ENCODE assay signal across 24 cellular contexts in the genomic region with DNA sequence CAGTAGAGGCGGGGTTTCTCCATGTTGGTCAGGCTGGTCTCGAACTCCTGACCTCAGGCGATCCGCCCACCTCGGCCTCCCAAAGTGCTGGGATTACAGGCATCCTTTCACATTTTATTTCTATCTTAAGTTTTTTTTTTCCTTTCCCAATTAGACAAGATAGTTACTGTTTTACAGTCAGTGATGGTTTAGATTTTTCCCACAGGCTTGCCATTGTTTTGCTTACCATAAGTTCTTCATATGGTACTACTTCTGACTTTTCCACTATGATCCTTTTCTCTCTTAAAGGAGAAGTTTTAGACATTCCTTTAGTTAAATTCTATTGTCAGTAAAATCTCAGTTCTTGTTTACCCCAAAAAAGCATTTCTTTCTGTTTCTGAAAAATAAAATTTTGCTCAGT.
"Had no signal": no experiment of that assay in that cellular context is flagged by ENCODE, and none has a peak within 500 bp of the region (broad histone marks: within the 10 kb centered on the region; RNA-seq: fewer than 3 reads in every experiment).

No MANE protein-coding gene starts in this region.

- H3K27ac Mint-ChIP-seq: naive thymus-derived CD4-positive, alpha-beta T cell; natural killer cell; nephron; stimulated activated effector memory CD8-positive, alpha-beta T cell treated with anti-CD3 and anti-CD28 coated beads, Interleukin-12 subunit alpha, Interleukin-12 subunit beta, amount 100 ng/mL, for 72 hours; stimulated activated naive B cell treated with anti-CD40 and anti-IgM and Interleukin-4, amounts not matched to agents 10 μg/mL and 1 μg/mL and 100 μg/mL, for 72 hours; stimulated activated naive CD8-positive, alpha-beta T cell treated with anti-CD3 and anti-CD28 coated beads, Interleukin-15, Interleukin-2, amounts not matched to agents 100 ng/mL and 50 ng/mL, for 24 hours had no signal

- H3K36me3 Mint-ChIP-seq: naive thymus-derived CD4-positive, alpha-beta T cell; natural killer cell; stimulated activated effector memory CD8-positive, alpha-beta T cell treated with anti-CD3 and anti-CD28 coated beads, Interleukin-12 subunit alpha, Interleukin-12 subunit beta, amount 100 ng/mL, for 72 hours; stimulated activated naive B cell treated with anti-CD40 and anti-IgM and Interleukin-4, amounts not matched to agents 10 μg/mL and 1 μg/mL and 100 μg/mL, for 72 hours had no signal

- DNase-seq: naive thymus-derived CD4-positive, alpha-beta T cell; natural killer cell; pancreas; posterior cingulate gyrus; psoas muscle; right cardiac atrium; right lobe of liver; sigmoid colon; small intestine; stimulated activated CD4-positive, alpha-beta T cell treated with anti-CD3 and anti-CD28 coated beads, Interleukin-15, amount 100 ng/mL, for 24 hours; stimulated activated CD4-positive, alpha-beta T cell treated with anti-CD3 and anti-CD28 coated beads, Interleukin-2, amount 100 ng/mL, for 24 hours; stimulated activated CD4-positive, alpha-beta T cell treated with anti-CD3 and anti-CD28 coated beads, Interleukin-2, amount 100 ng/mL, for 48 hours; stimulated activated CD4-positive, alpha-beta T cell treated with anti-CD3 and anti-CD28 coated beads, Interleukin-4, amount 100 ng/mL, for 24 hours; stimulated activated naive B cell treated with anti-CD40 and anti-IgM and Interleukin-4, amounts not matched to agents 10 μg/mL and 1 μg/mL and 100 μg/mL, for 72 hours; stimulated activated naive CD4-positive, alpha-beta T cell treated with Interleukin-2 at 50 U/mL for 16 hours; stomach; thyroid gland; trophoblast cell; upper lobe of left lung had no signal

- H3K27me3 Mint-ChIP-seq: naive thymus-derived CD4-positive, alpha-beta T cell; progenitor cell of endocrine pancreas; stimulated activated naive B cell treated with anti-CD40 and anti-IgM and Interleukin-4, amounts not matched to agents 10 μg/mL and 1 μg/mL and 100 μg/mL, for 72 hours; stimulated activated naive CD8-positive, alpha-beta T cell treated with anti-CD3 and anti-CD28 coated beads, Interleukin-15, Interleukin-2, amounts not matched to agents 100 ng/mL and 50 ng/mL, for 24 hours had no signal

- H3K9me3 Mint-ChIP-seq: nephron; stimulated activated naive B cell treated with anti-CD40 and anti-IgM and Interleukin-4, amounts not matched to agents 10 μg/mL and 1 μg/mL and 100 μg/mL, for 72 hours; stimulated activated naive CD8-positive, alpha-beta T cell treated with anti-CD3 and anti-CD28 coated beads, Interleukin-15, Interleukin-2, amounts not matched to agents 100 ng/mL and 50 ng/mL, for 24 hours had no signal

- H3K4me3 Mint-ChIP-seq: naive thymus-derived CD4-positive, alpha-beta T cell; natural killer cell; nephron; neural crest cell; stimulated activated effector memory CD8-positive, alpha-beta T cell treated with anti-CD3 and anti-CD28 coated beads, Interleukin-12 subunit alpha, Interleukin-12 subunit beta, amount 100 ng/mL, for 72 hours; stimulated activated naive B cell treated with anti-CD40 and anti-IgM and Interleukin-4, amounts not matched to agents 10 μg/mL and 1 μg/mL and 100 μg/mL, for 72 hours; stimulated activated naive CD8-positive, alpha-beta T cell treated with anti-CD3 and anti-CD28 coated beads, Interleukin-15, Interleukin-2, amounts not matched to agents 100 ng/mL and 50 ng/mL, for 24 hours had no signal

- H3K4me1 Mint-ChIP-seq: naive thymus-derived CD4-positive, alpha-beta T cell; natural killer cell; nephron; stimulated activated effector memory CD8-positive, alpha-beta T cell treated with anti-CD3 and anti-CD28 coated beads, Interleukin-12 subunit alpha, Interleukin-12 subunit beta, amount 100 ng/mL, for 72 hours; stimulated activated naive B cell treated with anti-CD40 and anti-IgM and Interleukin-4, amounts not matched to agents 10 μg/mL and 1 μg/mL and 100 μg/mL, for 72 hours had no signal
